23 cellular contexts compared by ENCODE assay signal in the genomic region with DNA sequence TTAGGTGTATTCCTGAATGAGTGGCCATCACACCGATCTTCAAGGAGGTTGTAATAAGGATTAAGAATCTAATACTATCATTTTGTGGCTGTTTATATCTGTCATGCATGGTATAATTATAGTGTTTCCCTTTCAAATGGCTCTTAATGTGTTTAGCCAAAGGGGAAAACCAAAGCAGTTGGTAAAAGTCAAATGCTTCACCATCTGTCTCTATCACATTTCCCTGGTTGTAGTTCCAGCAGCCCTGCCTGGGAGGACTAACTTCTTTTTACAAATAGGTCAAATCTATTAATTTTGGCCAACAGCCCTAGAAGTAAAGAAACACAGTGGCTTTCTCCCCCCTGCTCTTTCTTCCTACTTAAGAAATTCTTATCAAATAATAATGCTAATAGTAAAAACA. TPM values are rescaled to one million over a fixed set of nuclear protein-coding genes. Genes with fewer than 3 reads are reported as not detected.
"Had no signal": no experiment of that assay in that cellular context is flagged by ENCODE, and none has a peak within 500 bp of the region (broad histone marks: within the 10 kb centered on the region; RNA-seq: fewer than 3 reads in every experiment).

No MANE protein-coding gene starts in this region.

- H3K27me3 ChIP-seq: hepatocyte, left lung, upper lobe of left lung had no signal

- H3K4me1 ChIP-seq: spleen had no signal

- DNase-seq: activated CD4-positive, alpha-beta T cell treated with anti-CD3 and anti-CD28 coated beads, Interleukin-2, amount 10 ng/mL, durations not matched to agents 7 days and 5 days; activated CD4-positive, CD25-positive, alpha-beta regulatory T cell treated with anti-CD3 and anti-CD28 coated beads, Interleukin-2, amount 50 U/mL, for 72 hours; activated CD8-positive, alpha-beta T cell treated with anti-CD3 and anti-CD28 coated beads, Interleukin-2, amount 10 ng/mL, durations not matched to agents 7 days and 5 days; activated gamma-delta T cell treated with Interleukin-2 at 50 U/mL for 16 hours; aorta; dermis blood vessel endothelial cell; effector CD8-positive, alpha-beta T cell; glutamatergic neuron; immature natural killer cell; kidney glomerular epithelial cell; left lung; naive thymus-derived CD4-positive, alpha-beta T cell; occipital lobe; posterior cingulate gyrus; retina; spleen; stimulated activated CD4-positive, alpha-beta T cell treated with anti-CD3 and anti-CD28 coated beads, Interleukin-4, amount 100 ng/mL, for 4 hours; stimulated activated naive CD8-positive, alpha-beta T cell treated with anti-CD3 and anti-CD28 coated beads, Interleukin-15, Interleukin-2, amounts not matched to agents 100 U/mL and 50 U/mL, for 24 hours; upper lobe of left lung; WERI-Rb-1 had no signal

- ATAC-seq: activated CD8-positive, alpha-beta T cell treated with anti-CD3 and anti-CD28 coated beads, Interleukin-2, amount 10 ng/mL, durations not matched to agents 7 days and 5 days; activated naive CD4-positive, alpha-beta T cell treated with anti-CD3 and anti-CD28 coated beads, Interleukin-2, amount 50 U/mL, for 72 hours; left lung; naive thymus-derived CD4-positive, alpha-beta T cell; stimulated activated naive CD8-positive, alpha-beta T cell treated with anti-CD3 and anti-CD28 coated beads, Interleukin-15, Interleukin-2, amounts not matched to agents 100 U/mL and 50 U/mL, for 24 hours had no signal

- H3K27ac ChIP-seq: hepatocyte, left lung, spleen, upper lobe of left lung, WERI-Rb-1 had no signal

RNA-seq across cellular contexts. Expression of a gene that starts 56.7 kb away (rescaled TPM):
- total RNA-seq: activated CD8-positive, alpha-beta T cell treated with anti-CD3 and anti-CD28 coated beads, Interleukin-2, amount 10 ng/mL, durations not matched to agents 7 days and 5 days; activated naive CD4-positive, alpha-beta T cell treated with anti-CD3 and anti-CD28 coated beads, Interleukin-2, amount 50 U/mL, for 72 hours; mesenteric fat pad had no signal
- polyA plus RNA-seq: naive thymus-derived CD4-positive, alpha-beta T cell had no signal
